Comparison of ENCODE assay signal across 21 cellular contexts in genomic region chr18:45398448-45398847, GRCh38.
"Had no signal": no experiment of that assay in that cellular context is flagged by ENCODE, and none has a peak within 500 bp of the region (broad histone marks: within the 10 kb centered on the region; RNA-seq: fewer than 3 reads in every experiment).

No MANE protein-coding gene starts in this region.

- H3K9me3 ChIP-seq: breast epithelium had no signal

- H3K36me3 ChIP-seq: breast epithelium had no signal

- H3K9ac ChIP-seq: KMS-11 had no signal

- DNase-seq: activated CD4-positive, alpha-beta memory T cell treated with anti-CD3 and anti-CD28 coated beads for 36 hours; activated CD4-positive, alpha-beta T cell treated with anti-CD3 and anti-CD28 coated beads, Interleukin-2, amount 10 ng/mL, durations not matched to agents 7 days and 5 days; activated CD4-positive, CD25-positive, alpha-beta regulatory T cell; activated CD8-positive, alpha-beta memory T cell treated with anti-CD3 and anti-CD28 coated beads for 24 hours; activated naive CD4-positive, alpha-beta T cell treated with anti-CD3 and anti-CD28 coated beads, Interleukin-2, amount 50 U/mL, for 16 hours; activated naive CD8-positive, alpha-beta T cell treated with anti-CD3 and anti-CD28 coated beads, Interleukin-2, amount 10 ng/mL, durations not matched to agents 7 days and 5 days; activated T-cell treated with anti-CD3 and anti-CD28 coated beads for 4 hours; aorta; caudate nucleus; NCI-H1092; NCI-H1417 treated with DMSO at 0.1 percent for 48 hours; NCI-H1694; NCI-H2029; NCI-H2107; NCI-H524; SIG-M5; T-helper 1 cell had no signal

- H3K4me1 ChIP-seq: breast epithelium had no signal

- H3K4me3 ChIP-seq: breast epithelium, SK-N-MC had no signal

- H3K27ac ChIP-seq: breast epithelium, KMS-11, SK-N-MC, VCaP had no signal

- H3K27me3 ChIP-seq: breast epithelium had no signal

- H3K4me2 ChIP-seq: KMS-11 had no signal
